ENCODE assay signal across 9 cellular contexts in genomic region chr17:49315974-49316570, GRCh38. TPM values are rescaled to one million over a fixed set of nuclear protein-coding genes. Genes with fewer than 3 reads are reported as not detected.
A peak's percentile ranks its signal among the peaks of the same experiment; 100 is the strongest.
DNase-seq lines count a peak whose midpoint lies in the region; ATAC-seq and TF ChIP-seq lines count a peak whose summit lies in the region.
"Had no signal": no experiment of that assay in that cellular context is flagged by ENCODE, and none has a peak within 500 bp of the region (broad histone marks: within the 10 kb centered on the region; RNA-seq: fewer than 3 reads in every experiment).

No MANE protein-coding gene starts in this region.

- no peak overlapping the region for H2AFZ ChIP-seq in MM.1S (ENCODE audit: low read length)

- peak overlapping the region; percentile 36; the same call in 1 of the 2 replicates for H3K4me3 ChIP-seq in MM.1S (ENCODE audit: low read length)
- H3K4me3 ChIP-seq: ovary, stomach had no signal

- intact Hi-C loops in MCF 10A (cut with micrococcal nuclease) = loop anchor here (1.0 to 10.0 kb wide), 3 partner anchors 49 to 240 kb away; partner anchors contain the start of gene ZNF652
- intact Hi-C loops in activated CD4-positive, alpha-beta T cell treated with anti-CD3 and anti-CD28 coated beads for 36 hours (cut with DNase I, micrococcal nuclease) = loop anchor here (1.0 to 2.0 kb wide), 6 partner anchors 26 to 240 kb away; partner anchors contain the start of gene ZNF652 (in 1 of the 2)

- H3K27me3 Mint-ChIP-seq in MCF 10A (ENCODE audit: insufficient read depth, unreplicated experiment) (no peaks in the 10 kb centered on the region), osteocyte (ENCODE audit: unreplicated experiment) (no peaks in the 10 kb centered on the region)
- H3K27me3 Mint-ChIP-seq in activated CD4-positive, alpha-beta T cell treated with anti-CD3 and anti-CD28 coated beads for 36 hours = no peaks in the 10 kb centered on the region

- TF ChIP-seq CTCF in MM.1S (IDR thresholded peaks at IDR 0.05; ENCODE audit: low read length) = no peak
- no peak for TF ChIP-seq CTCF in MCF 10A (IDR thresholded peaks at IDR 0.05; ENCODE audit: unreplicated experiment)
- no peak for TF ChIP-seq CTCF in osteocyte (IDR thresholded peaks at IDR 0.05)

- no peaks in the 10 kb centered on the region for H3K27me3 ChIP-seq in MM.1S (replicated peaks; ENCODE audit: insufficient read depth, low read length)
- H3K27me3 ChIP-seq: ovary, stomach had no signal

- H3K4me2 ChIP-seq in MM.1S (ENCODE audit: low read depth, low read length) = peak overlapping the region; percentile 66

- H3K9me3 Mint-ChIP-seq in MCF 10A (ENCODE audit: unreplicated experiment) (no peaks in the 10 kb centered on the region), osteocyte (ENCODE audit: unreplicated experiment) (no peaks in the 10 kb centered on the region)
- H3K9me3 Mint-ChIP-seq in activated CD4-positive, alpha-beta T cell treated with anti-CD3 and anti-CD28 coated beads for 36 hours (ENCODE audit: low read depth) = no peaks in the 10 kb centered on the region

- no peaks in the 10 kb centered on the region for H4K20me1 ChIP-seq in MM.1S (ENCODE audit: insufficient read depth, low read length)

- no TSS peak for BruUV-seq in MCF 10A (replicated peaks; lab: Mats Ljungman, UMichigan)

- CTCF ChIA-PET in MCF 10A (lab: Yijun Ruan, JAX) = interaction anchor here (0.6 to 4.5 kb wide), 22 partner anchors 15 to 387 kb away, joined by 3 to 61 read pairs (median 4); partner anchors contain the start of gene PHB1
- CTCF ChIA-PET in activated CD4-positive, alpha-beta T cell treated with anti-CD3 and anti-CD28 coated beads for 36 hours (lab: Charles Lee) = interaction anchor here (0.7 to 6.4 kb wide), 25 partner anchors 8 to 242 kb away, joined by 3 to 116 read pairs (median 5); partner anchors contain the start of gene ZNF652

- no peaks in the 10 kb centered on the region for H3K9me2 ChIP-seq in MM.1S (replicated peaks; ENCODE audit: insufficient read depth, low read length)

- no peak overlapping the region for H3K27ac ChIP-seq in MM.1S (ENCODE audit: low read length)
- H3K27ac ChIP-seq: ovary had no signal

- H3K36me3 Mint-ChIP-seq in MCF 10A (ENCODE audit: insufficient read depth, unreplicated experiment) (peaks cover 16% of the 10 kb centered on the region), osteocyte (ENCODE audit: unreplicated experiment) (peaks cover 6% of the 10 kb centered on the region)
- H3K36me3 Mint-ChIP-seq in activated CD4-positive, alpha-beta T cell treated with anti-CD3 and anti-CD28 coated beads for 36 hours (ENCODE audit: low read depth) = peaks cover 4% of the 10 kb centered on the region

- no peaks in the 10 kb centered on the region for H3K36me3 ChIP-seq in MM.1S (replicated peaks; ENCODE audit: insufficient read depth, low read length)
- H3K36me3 ChIP-seq: ovary had no signal

- peaks cover 22% of the 10 kb centered on the region for H3K79me2 ChIP-seq in MM.1S (ENCODE audit: low read length)

- POLR2A ChIA-PET in MCF 10A (lab: Yijun Ruan, JAX) = interaction anchor here (0.6 to 3.7 kb wide), 11 partner anchors 13 to 254 kb away, joined by 3 to 21 read pairs (median 4); partner anchors contain the start of gene ZNF652
- POLR2A ChIA-PET in activated CD4-positive, alpha-beta T cell treated with anti-CD3 and anti-CD28 coated beads for 36 hours (lab: Charles Lee) = interaction anchor here (1.4 kb wide), 1 partner anchor 22 kb away, joined by 6 read pairs; no protein-coding TSS in a partner anchor

- no peaks in the 10 kb centered on the region for H3K9me3 ChIP-seq in MM.1S (replicated peaks; ENCODE audit: insufficient read depth, low read length)
- H3K9me3 ChIP-seq: ovary, stomach had no signal

- no peak for ATAC-seq in GM21447 (IDR thresholded peaks at IDR 0.05; ENCODE audit: unreplicated experiment)
- no peak for ATAC-seq in activated CD4-positive, alpha-beta T cell treated with anti-CD3 and anti-CD28 coated beads for 36 hours

- H3F3A ChIP-seq in MM.1S (ENCODE audit: insufficient read depth, low read length) = 0 out of 2 replicates have a peak, but pooled peaks cover 9% of the 10 kb centered on the region

- peak; percentile 10 for DNase-seq in GM03348 (ENCODE audit: low spot score)
- no peak for DNase-seq in MM.1S
- peak; percentile 8 for DNase-seq in MCF 10A (ENCODE audit: unreplicated experiment)
- DNase-seq in osteocyte (ENCODE audit: extremely low spot score, unreplicated experiment) = no peak
- no peak for DNase-seq in retina
- no peak for DNase-seq in activated CD4-positive, alpha-beta T cell treated with anti-CD3 and anti-CD28 coated beads for 36 hours

- peaks cover 4% of the 10 kb centered on the region; the same call in 1 of the 2 replicates for H3K4me1 ChIP-seq in MM.1S (ENCODE audit: low read length)

- H3K4me1 Mint-ChIP-seq in MCF 10A (ENCODE audit: insufficient read depth, unreplicated experiment) (peaks cover 17% of the 10 kb centered on the region), osteocyte (ENCODE audit: unreplicated experiment) (peaks cover 17% of the 10 kb centered on the region)
- peaks cover 26% of the 10 kb centered on the region for H3K4me1 Mint-ChIP-seq in activated CD4-positive, alpha-beta T cell treated with anti-CD3 and anti-CD28 coated beads for 36 hours

- H3K9ac ChIP-seq in MM.1S (ENCODE audit: low read length) = peak overlapping the region; percentile 2; the same call in 1 of the 2 replicates

- H3K27ac Mint-ChIP-seq in MCF 10A (ENCODE audit: low read depth, unreplicated experiment) (no peak overlapping the region), osteocyte (ENCODE audit: unreplicated experiment) (peak overlapping the region; percentile 64)
- no peak overlapping the region for H3K27ac Mint-ChIP-seq in activated CD4-positive, alpha-beta T cell treated with anti-CD3 and anti-CD28 coated beads for 36 hours

- H3K4me3 Mint-ChIP-seq in MCF 10A (ENCODE audit: unreplicated experiment) (no peak overlapping the region), osteocyte (ENCODE audit: unreplicated experiment) (no peak overlapping the region)
- no peak overlapping the region for H3K4me3 Mint-ChIP-seq in activated CD4-positive, alpha-beta T cell treated with anti-CD3 and anti-CD28 coated beads for 36 hours

RNA-seq across cellular contexts. Expression of gene ZNF652, which starts 46.0 kb away (rescaled TPM):
- 18.8 and 19.6 TPM in 2 replicates for total RNA-seq in MCF 10A (2022)
- total RNA-seq in osteocyte = 37.4 and 38.7 TPM in 2 replicates
- 1 to 10 TPM; 5.2 to 7.0 TPM for total RNA-seq in activated CD4-positive, alpha-beta T cell treated with anti-CD3 and anti-CD28 coated beads for 36 hours

Comparison
In these comparisons a context has a peak if more than half of its experiments do, and no peak if none do; other contexts are left out.
1. DNase-seq: peak in GM03348 (single experiment) and MCF 10A (single experiment); none in MM.1S (single experiment), osteocyte (single experiment), retina (single experiment) and activated CD4-positive, alpha-beta T cell treated with anti-CD3 and anti-CD28 coated beads for 36 hours (single experiment).